ENCODE assay signal across 22 cellular contexts in genomic region chr10:43846968-43847367, GRCh38.
DNase-seq lines count a peak whose midpoint lies in the region; ATAC-seq, FAIRE-seq and TF ChIP-seq lines count a peak whose summit lies in the region.
"Had no signal": no experiment of that assay in that cellular context is flagged by ENCODE, and none has a peak within 500 bp of the region (broad histone marks: within the 10 kb centered on the region; RNA-seq: fewer than 3 reads in every experiment).

No MANE protein-coding gene starts in this region.

- no peaks in the 10 kb centered on the region for H3K36me3 ChIP-seq in heart right ventricle
- no peaks in the 10 kb centered on the region for H3K36me3 ChIP-seq in right atrium auricular region
- H3K36me3 ChIP-seq in endothelial cell of umbilical vein (ENCODE audit: control insufficient read depth in 2 of 2, extremely low read depth in 1 of 2, insufficient read depth in 2 of 2, low read length in 2 of 2), result no peaks in the 10 kb centered on the region
- H3K36me3 ChIP-seq: stomach, upper lobe of right lung had no signal

- dilution Hi-C loops in endothelial cell of umbilical vein (cut with MboI; ENCODE audit: extremely low pct_ligation_motif_present, low sequenced_read_pairs), result no loop called here

- H3K27me3 ChIP-seq in heart right ventricle, result no peaks in the 10 kb centered on the region
- H3K27me3 ChIP-seq in right atrium auricular region, result no peaks in the 10 kb centered on the region
- H3K27me3 ChIP-seq in endothelial cell of umbilical vein (ENCODE audit: control insufficient read depth in 2 of 2, insufficient read depth in 2 of 2, low read length in 2 of 2), result no peaks in the 10 kb centered on the region
- H3K27me3 ChIP-seq: stomach, upper lobe of right lung had no signal

- intact Hi-C loops in heart right ventricle (cut with DNase I) (loop anchor here in 2 of 10 donors (5.0 to 10.0 kb wide), 2 partner anchors 140 to 152 kb away; no protein-coding TSS in a partner anchor), endothelial cell of umbilical vein (cut with micrococcal nuclease) (loop anchor here (1.0 kb wide), 3 partner anchors 10 to 20 kb away; no protein-coding TSS in a partner anchor), left colon (cut with DNase I, micrococcal nuclease) (no loop called here)

- no peaks in the 10 kb centered on the region for H3K79me2 ChIP-seq in endothelial cell of umbilical vein (ENCODE audit: control insufficient read depth, insufficient read depth, low read length)

- H3K9me1 ChIP-seq in endothelial cell of umbilical vein (replicated peaks; ENCODE audit: control insufficient read depth, extremely low read depth, insufficient read depth, low read length), result no peaks in the 10 kb centered on the region

- H3K4me1 ChIP-seq in heart right ventricle, result peaks cover 0 to 42% (median 18%) of the 10 kb centered on the region in 9 donors
- peaks cover 0 to 39% of the 10 kb centered on the region in 2 donors for H3K4me1 ChIP-seq in right atrium auricular region
- peaks cover 17% of the 10 kb centered on the region for H3K4me1 ChIP-seq in endothelial cell of umbilical vein (ENCODE audit: control insufficient read depth, extremely low read depth, insufficient read depth, low read length)
- H3K4me1 ChIP-seq: Caco-2 had no signal

- DNase-seq in heart right ventricle (no peak), right atrium auricular region (ENCODE audit: low spot score) (no peak), endothelial cell of umbilical vein (ENCODE audit: low read depth, low spot score) (peak; percentile 91), lung microvascular endothelial cell (ENCODE audit: low read depth in 2 of 2) (peak; percentile 35 to 39), G401 (ENCODE audit: low spot score) (no peak), HuH-7.5 (ENCODE audit: low spot score) (no peak), left colon (no peak)
- DNase-seq: activated gamma-delta T cell; activated T-cell treated with anti-CD3 and anti-CD28 coated beads for 4 hours; Caco-2; DMS79 treated with DMSO at 0.1 percent for 48 hours; GOT3; Karpas-422; NCI-H146; NCI-H2171; NCI-H524; NK-92 treated with Interleukin-12 subunit alpha and Interleukin-12 subunit beta, amount 100 ng/mL, for 24 hours; stomach; upper lobe of right lung had no signal

- H3K9me3 ChIP-seq in heart right ventricle (no peaks in the 10 kb centered on the region), right atrium auricular region (no peaks in the 10 kb centered on the region), endothelial cell of umbilical vein (replicated peaks; ENCODE audit: control insufficient read depth, insufficient read depth, low read length) (no peaks in the 10 kb centered on the region)
- H3K9me3 ChIP-seq: Caco-2, stomach, upper lobe of right lung had no signal

- H4K20me1 ChIP-seq in endothelial cell of umbilical vein (replicated peaks; ENCODE audit: control insufficient read depth, extremely low read depth, insufficient read depth, low read length), result no peaks in the 10 kb centered on the region

- peak; percentile 88 for FAIRE-seq in endothelial cell of umbilical vein (lab: Jason Lieb, UNC)
- FAIRE-seq: bronchial epithelial cell had no signal

- 54 to 75% methylated on average over 4 of the region's 4 CpGs for WGBS in heart right ventricle, 2 donors

- no TSS peak for BruUV-seq in endothelial cell of umbilical vein (replicated peaks; lab: Mats Ljungman, UMichigan)

- peak overlapping the region in 8 of 10 donors; percentile 2 to 89 (median 31) for H3K27ac ChIP-seq in heart right ventricle
- H3K27ac ChIP-seq in right atrium auricular region, result peak overlapping the region in 1 of 2 donors; percentile 26
- H3K27ac ChIP-seq in endothelial cell of umbilical vein (ENCODE audit: insufficient read depth, low read depth, low read length), result peak overlapping the region; percentile 46

- TF ChIP-seq POLR2A in endothelial cell of umbilical vein (IDR thresholded peaks at IDR 0.05; ENCODE audit: low read depth, low read length), result no peak

- POLR2A ChIA-PET in endothelial cell of umbilical vein (lab: Charles Lee), result interaction anchor here (0.8 to 0.9 kb wide), 2 partner anchors 11 to 12 kb away, joined by 3 read pairs; no protein-coding TSS in a partner anchor

- in situ Hi-C loops in G401 (cut with HindIII; ENCODE audit: low sequenced_read_pairs), result no loop called here

- H2AFZ ChIP-seq in endothelial cell of umbilical vein (ENCODE audit: low read depth, low read length), result no peak overlapping the region

- ATAC-seq in heart right ventricle (peak; percentile 39 to 72 (median 57)), left colon (no peak), HG02938 (IDR thresholded peaks at IDR 0.05; ENCODE audit: unreplicated experiment) (no peak)
- ATAC-seq: GM12878 had no signal

- H3K4me2 ChIP-seq in endothelial cell of umbilical vein (ENCODE audit: insufficient read depth, low read length), result peak overlapping the region; percentile 2

- CTCF ChIA-PET in endothelial cell of umbilical vein (lab: Charles Lee), result interaction anchor here (1.0 to 4.4 kb wide), 8 partner anchors 11 to 157 kb away, joined by 3 to 22 read pairs (median 6); no protein-coding TSS in a partner anchor

- TF ChIP-seq CTCF in heart right ventricle (IDR thresholded peaks at IDR 0.05) (no peak), right atrium auricular region (IDR thresholded peaks at IDR 0.05) (no peak), endothelial cell of umbilical vein (IDR thresholded peaks at IDR 0.05; ENCODE audit: extremely low read depth in 1 of 2, insufficient read depth in 1 of 2, low read depth in 1 of 2, low read length in 2 of 2) (no peak)

- H3K4me3 ChIP-seq in heart right ventricle, result no peak overlapping the region
- H3K4me3 ChIP-seq in right atrium auricular region, result no peak overlapping the region
- H3K4me3 ChIP-seq in endothelial cell of umbilical vein (replicated peaks in 1 of 3; ENCODE audit: insufficient read depth in 1 of 3, low read depth in 1 of 3, low read length in 3 of 3), result no peak overlapping the region
- H3K4me3 ChIP-seq: GM12878, stomach, upper lobe of right lung had no signal

- H3K9ac ChIP-seq in endothelial cell of umbilical vein (replicated peaks; ENCODE audit: extremely low read depth, insufficient read depth, low read length), result no peak overlapping the region

TF ChIP-seq in endothelial cell of umbilical vein, 7 proteins besides CTCF, POLR2A, EP300 and RAD21:
- TF ChIP-seq EZH2 (IDR thresholded peaks at IDR 0.05; ENCODE audit: borderline replicate concordance, low read depth, low read length, severe bottlenecking) (no peak), JUN (IDR thresholded peaks at IDR 0.05; ENCODE audit: borderline replicate concordance, insufficient read depth, insufficient read length, low read depth) (no peak), GATA2 (IDR thresholded peaks at IDR 0.05; ENCODE audit: insufficient read depth, insufficient read length, low read depth, low read length) (peak; percentile 58), POLR2AphosphoS5 (IDR thresholded peaks at IDR 0.05; ENCODE audit: insufficient read depth, low read depth, low read length) (peak; percentile 49)
TF ChIP-seq in endothelial cell of umbilical vein: peak in this region for 2.

Comparison
In these comparisons a context has a peak if more than half of its experiments do, and no peak if none do; other contexts are left out.
1. ATAC-seq: peak in heart right ventricle (8 of 8); none in left colon (single experiment) and HG02938 (single experiment).
2. DNase-seq: peak in endothelial cell of umbilical vein (single experiment) and lung microvascular endothelial cell (2 of 2); none in heart right ventricle (0 of 2), right atrium auricular region (single experiment), G401 (single experiment), HuH-7.5 (single experiment) and left colon (0 of 2).